2 cellular contexts compared by ENCODE assay signal in the genomic region with DNA sequence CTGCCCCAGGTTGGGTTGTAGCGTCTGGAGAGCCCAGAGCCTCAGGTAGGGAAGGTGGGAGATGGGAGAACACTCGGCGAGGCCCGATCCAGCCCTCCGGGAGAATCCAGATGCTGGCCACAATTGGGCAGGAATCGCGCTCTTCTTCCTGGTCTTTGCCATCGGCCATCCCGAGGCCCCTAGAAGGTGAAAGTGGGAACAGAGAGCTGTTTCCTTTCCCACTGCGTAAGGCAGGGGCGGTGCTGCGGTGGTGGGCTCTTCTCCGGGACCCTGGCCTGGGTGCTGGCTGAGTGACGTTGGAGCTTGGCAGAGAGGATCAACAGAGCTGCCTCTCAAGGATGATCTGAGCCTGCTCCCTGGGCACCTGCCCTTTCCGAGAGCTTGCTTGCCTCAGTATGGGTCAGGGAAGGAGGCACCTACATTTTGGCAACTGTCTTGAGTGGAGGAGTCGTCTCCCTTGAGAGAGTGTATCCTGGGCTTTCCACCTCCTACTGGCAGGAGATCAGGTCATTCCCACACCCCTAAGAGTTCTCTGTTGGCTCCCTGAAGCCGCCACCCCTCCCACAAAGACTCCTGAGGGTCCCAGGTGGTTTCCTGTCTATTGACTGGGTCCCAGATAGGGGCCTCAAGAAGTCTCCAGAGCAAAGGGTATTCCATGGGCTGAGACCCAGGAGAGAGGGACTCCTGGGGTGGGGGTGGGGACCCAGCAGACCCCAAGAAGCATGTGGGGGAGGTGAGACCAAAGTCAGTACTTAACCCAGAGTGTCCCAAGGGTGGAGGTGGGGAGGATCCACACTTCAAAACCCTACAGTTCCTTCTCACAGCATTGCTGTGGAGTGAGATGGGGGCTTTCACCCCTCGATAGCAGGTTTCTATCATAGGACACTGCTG.
A peak's percentile ranks its signal among the peaks of the same experiment; 100 is the strongest.
TF ChIP-seq lines count a peak whose summit lies in the region.

No MANE protein-coding gene starts in this region.

TF ChIP-seq in A549, 52 proteins besides CTCF, POLR2A, EP300 and RAD21:
- TF ChIP-seq CBX2 (IDR thresholded peaks at IDR 0.05; ENCODE audit: borderline replicate concordance, low read depth) (no peak), CEBPB (IDR thresholded peaks at IDR 0.05) (no peak), CHD2 (IDR thresholded peaks at IDR 0.05; ENCODE audit: low read length, partially characterized antibody) (no peak), FOSL2 (IDR thresholded peaks at IDR 0.05) (no peak), FOSL2 (CRISPR knock-in tag; IDR thresholded peaks at IDR 0.05) (no peak), TFCP2L1 (CRISPR knock-in tag; IDR thresholded peaks at IDR 0.05) (no peak), MAFK (IDR thresholded peaks at IDR 0.05; ENCODE audit: partially characterized antibody) (no peak), TP53 (CRISPR knock-in tag; IDR thresholded peaks at IDR 0.05) (no peak), RNF2 (IDR thresholded peaks at IDR 0.05; ENCODE audit: borderline replicate concordance, low read depth) (no peak), JUNB (IDR thresholded peaks at IDR 0.05) (no peak)
- TF ChIP-seq, protein P1, sequence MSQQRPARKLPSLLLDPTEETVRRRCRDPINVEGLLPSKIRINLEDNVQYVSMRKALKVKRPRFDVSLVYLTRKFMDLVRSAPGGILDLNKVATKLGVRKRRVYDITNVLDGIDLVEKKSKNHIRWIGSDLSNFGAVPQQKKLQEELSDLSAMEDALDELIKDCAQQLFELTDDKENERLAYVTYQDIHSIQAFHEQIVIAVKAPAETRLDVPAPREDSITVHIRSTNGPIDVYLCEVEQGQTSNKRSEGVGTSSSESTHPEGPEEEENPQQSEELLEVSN (IDR thresholded peaks at IDR 0.05; ENCODE audit: borderline replicate concordance, low read depth), result no peak; the same call in 1 of the 2 replicates
- TF ChIP-seq, protein P2, sequence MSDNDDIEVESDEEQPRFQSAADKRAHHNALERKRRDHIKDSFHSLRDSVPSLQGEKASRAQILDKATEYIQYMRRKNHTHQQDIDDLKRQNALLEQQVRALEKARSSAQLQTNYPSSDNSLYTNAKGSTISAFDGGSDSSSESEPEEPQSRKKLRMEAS (IDR thresholded peaks at IDR 0.05), result no peak
- TF ChIP-seq, protein P3, sequence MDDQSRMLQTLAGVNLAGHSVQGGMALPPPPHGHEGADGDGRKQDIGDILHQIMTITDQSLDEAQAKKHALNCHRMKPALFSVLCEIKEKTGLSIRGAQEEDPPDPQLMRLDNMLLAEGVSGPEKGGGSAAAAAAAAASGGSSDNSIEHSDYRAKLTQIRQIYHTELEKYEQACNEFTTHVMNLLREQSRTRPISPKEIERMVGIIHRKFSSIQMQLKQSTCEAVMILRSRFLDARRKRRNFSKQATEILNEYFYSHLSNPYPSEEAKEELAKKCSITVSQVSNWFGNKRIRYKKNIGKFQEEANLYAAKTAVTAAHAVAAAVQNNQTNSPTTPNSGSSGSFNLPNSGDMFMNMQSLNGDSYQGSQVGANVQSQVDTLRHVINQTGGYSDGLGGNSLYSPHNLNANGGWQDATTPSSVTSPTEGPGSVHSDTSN (IDR thresholded peaks at IDR 0.05), result no peak

TF ChIP-seq in IMR-90, 13 proteins besides CTCF, POLR2A, EP300 and RAD21:
- TF ChIP-seq RCOR1 (IDR thresholded peaks at IDR 0.05; ENCODE audit: insufficient replicate concordance, low read length) (no peak), NFE2L2 (IDR thresholded peaks at IDR 0.05; ENCODE audit: low read depth, low read length) (no peak), CEBPB (IDR thresholded peaks at IDR 0.05; ENCODE audit: low read depth, low read length) (no peak), CHD1 (IDR thresholded peaks at IDR 0.05; ENCODE audit: low read depth, low read length) (0 out of 2 replicates have a peak, but pooled peaks have one; percentile 27), MAZ (IDR thresholded peaks at IDR 0.05; ENCODE audit: borderline replicate concordance, low read depth, low read length) (no peak)
TF ChIP-seq in IMR-90: peak in this region for 1.
